12 cellular contexts compared by ENCODE assay signal in the genomic region with DNA sequence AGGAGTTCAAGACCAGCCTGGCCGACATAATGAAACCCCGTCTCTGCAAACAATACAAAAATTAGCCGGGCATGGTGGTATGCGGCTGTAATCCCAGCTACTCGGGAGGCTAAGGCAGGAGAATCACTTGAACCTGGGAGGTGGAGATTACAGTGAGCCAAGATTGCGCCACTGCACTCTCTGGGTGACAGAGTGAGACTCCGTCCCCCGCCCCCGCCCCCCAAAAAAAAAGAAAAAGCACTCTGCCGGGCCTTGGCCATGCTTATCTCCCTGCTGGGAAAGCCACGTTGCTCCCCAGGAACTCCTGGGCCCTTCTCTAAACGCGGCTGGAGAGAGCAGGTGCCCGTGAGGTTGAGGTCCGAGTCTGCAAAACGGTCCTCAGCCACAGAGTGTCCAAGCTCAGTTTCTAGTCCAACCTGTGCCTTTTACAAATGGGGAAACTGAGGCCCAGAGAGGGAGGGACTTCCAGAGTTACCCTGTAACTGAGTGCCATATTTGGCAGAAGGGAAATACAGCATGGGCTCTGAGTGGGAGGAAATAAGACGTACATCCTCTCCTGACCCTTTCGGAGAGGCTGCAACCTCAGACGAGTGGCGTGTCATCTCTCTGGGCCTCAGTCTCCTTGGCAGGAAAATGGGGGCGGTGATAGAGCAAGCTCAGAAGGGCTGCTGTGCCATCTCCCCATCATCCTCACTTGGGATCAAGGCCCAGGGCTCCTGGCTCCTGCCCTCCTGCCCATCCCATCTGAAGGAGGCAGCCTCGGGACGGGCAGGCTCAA. TPM values are rescaled to one million over a fixed set of nuclear protein-coding genes. Genes with fewer than 3 reads are reported as not detected.
DNase-seq lines count a peak whose midpoint lies in the region; ATAC-seq, FAIRE-seq and TF ChIP-seq lines count a peak whose summit lies in the region.
"Had no signal": no experiment of that assay in that cellular context is flagged by ENCODE, and none has a peak within 500 bp of the region (broad histone marks: within the 10 kb centered on the region; RNA-seq: fewer than 3 reads in every experiment).

No MANE protein-coding gene starts in this region.

- H2AFZ ChIP-seq in IMR-90 (replicated peaks; ENCODE audit: low read length, poor library complexity): no peak overlapping the region
- H2AFZ ChIP-seq in endothelial cell of umbilical vein (ENCODE audit: low read depth, low read length): no peak overlapping the region

- peak overlapping the region; percentile 64 for H3K4ac ChIP-seq in IMR-90 (ENCODE audit: low read depth, low read length)

- dilution Hi-C loops in IMR-90 (cut with HindIII; ENCODE audit: low sequenced_read_pairs, unreplicated experiment): no loop called here
- dilution Hi-C loops in endothelial cell of umbilical vein (cut with MboI; ENCODE audit: extremely low pct_ligation_motif_present, low sequenced_read_pairs): no loop called here

- POLR2A ChIA-PET in IMR-90 (lab: Charles Lee; ENCODE audit: unreplicated experiment): no interaction called here
- POLR2A ChIA-PET in endothelial cell of umbilical vein (lab: Charles Lee): no interaction called here

- no peak for ATAC-seq in CD4-positive, CD25-positive, alpha-beta regulatory T cell (ENCODE audit: low read depth in 2 of 2)
- no peak for ATAC-seq in IMR-90 (ENCODE audit: low read depth)
- no peak for ATAC-seq in GM19328 (IDR thresholded peaks at IDR 0.05; ENCODE audit: unreplicated experiment)
- ATAC-seq in HG03159 (IDR thresholded peaks at IDR 0.05; ENCODE audit: unreplicated experiment): no peak
- ATAC-seq: mucosa of descending colon had no signal

- H4K8ac ChIP-seq in IMR-90 (ENCODE audit: low read depth in 2 of 2, low read length in 2 of 2): peak overlapping the region; percentile 90 to 94; a peak in 2 of 4 replicates

- no peak overlapping the region for H3K56ac ChIP-seq in IMR-90 (ENCODE audit: extremely low read depth, insufficient read depth, low read length)

- H3K9me1 ChIP-seq in IMR-90 (ENCODE audit: insufficient read depth, low read length): peaks cover 47% of the 10 kb centered on the region
- H3K9me1 ChIP-seq in endothelial cell of umbilical vein (replicated peaks; ENCODE audit: control insufficient read depth, extremely low read depth, insufficient read depth, low read length): no peaks in the 10 kb centered on the region

- H2BK120ac ChIP-seq in IMR-90 (ENCODE audit: low read depth, low read length): peak overlapping the region; percentile 39; the same call in 1 of the 2 replicates

- TF ChIP-seq RAD21 in IMR-90 (IDR thresholded peaks at IDR 0.05; ENCODE audit: low read length): no peak

- H3K9ac ChIP-seq in IMR-90 (ENCODE audit: low read depth, low read length) (no peak overlapping the region), endothelial cell of umbilical vein (replicated peaks; ENCODE audit: extremely low read depth, insufficient read depth, low read length) (no peak overlapping the region)

- peak overlapping the region; percentile 99; the same call in 1 of the 2 replicates for H3K14ac ChIP-seq in IMR-90 (replicated peaks; ENCODE audit: low read depth, low read length)

- H2BK5ac ChIP-seq in IMR-90 (ENCODE audit: low read depth, low read length, poor library complexity, severe bottlenecking): peak overlapping the region; percentile 99

- H3K36me3 ChIP-seq in CD4-positive, CD25-positive, alpha-beta regulatory T cell (ENCODE audit: control insufficient read depth, insufficient read depth, low read length): peaks cover 59% of the 10 kb centered on the region
- peaks cover 37% of the 10 kb centered on the region for H3K36me3 ChIP-seq in IMR-90 (ENCODE audit: control insufficient read depth, insufficient read depth, low read length)
- H3K36me3 ChIP-seq in endothelial cell of umbilical vein (ENCODE audit: control insufficient read depth in 2 of 2, extremely low read depth in 1 of 2, insufficient read depth in 2 of 2, low read length in 2 of 2): peaks cover 18 to 33% of the 10 kb centered on the region in 2 experiments
- peaks cover 0 to 95% (median 38%) of the 10 kb centered on the region in 6 donors for H3K36me3 ChIP-seq in spleen

- H3K27me3 Mint-ChIP-seq in CD4-positive, CD25-positive, alpha-beta regulatory T cell: no peaks in the 10 kb centered on the region

- DNase-seq in CD4-positive, CD25-positive, alpha-beta regulatory T cell: no peak
- no peak for DNase-seq in IMR-90
- DNase-seq in endothelial cell of umbilical vein (ENCODE audit: low read depth, low spot score): no peak
- no peak for DNase-seq in spleen
- no peak for DNase-seq in DMS79 (lab: John Stamatoyannopoulos, UW)
- DNase-seq: mucosa of descending colon; NCI-H1417; stimulated activated CD4-positive, alpha-beta T cell treated with anti-CD3 and anti-CD28 coated beads, Interleukin-1b, Interleukin-23, amount 100 ng/mL, for 48 hours had no signal

- H3K4me2 ChIP-seq in IMR-90 (ENCODE audit: low read depth, low read length) (no peak overlapping the region), endothelial cell of umbilical vein (ENCODE audit: insufficient read depth, low read length) (no peak overlapping the region)

- no peak overlapping the region for H2AK9ac ChIP-seq in IMR-90 (replicated peaks; ENCODE audit: low read depth, low read length, poor library complexity)

- H2BK20ac ChIP-seq in IMR-90 (ENCODE audit: low read depth, low read length): peak overlapping the region; percentile 44

- H4K20me1 ChIP-seq in IMR-90 (ENCODE audit: insufficient read depth, low read length) (no peaks in the 10 kb centered on the region; the same call in none of the 2 replicates), endothelial cell of umbilical vein (replicated peaks; ENCODE audit: control insufficient read depth, extremely low read depth, insufficient read depth, low read length) (no peaks in the 10 kb centered on the region)

- in situ Hi-C loops in IMR-90 (cut with MboI; ENCODE audit: low sequenced_read_pairs): no loop called here

- peaks cover 27% of the 10 kb centered on the region for H3K36me3 Mint-ChIP-seq in CD4-positive, CD25-positive, alpha-beta regulatory T cell

- peaks cover 37 to 92% of the 10 kb centered on the region in 2 experiments; a peak in 3 of 4 replicates for H3K79me1 ChIP-seq in IMR-90 (ENCODE audit: low read depth in 1 of 2, low read length in 2 of 2)

- FAIRE-seq in endothelial cell of umbilical vein (lab: Jason Lieb, UNC): no peak
- FAIRE-seq: bronchial epithelial cell had no signal

- no peak overlapping the region for H3K4me3 Mint-ChIP-seq in CD4-positive, CD25-positive, alpha-beta regulatory T cell

- no peak overlapping the region for H2BK15ac ChIP-seq in IMR-90 (ENCODE audit: low read depth, low read length)

- TF ChIP-seq CTCF in IMR-90 (conservative IDR thresholded peaks at IDR 0.05; ENCODE audit: low read depth, low read length): no peak
- no peak for TF ChIP-seq CTCF in endothelial cell of umbilical vein (IDR thresholded peaks at IDR 0.05; ENCODE audit: extremely low read depth in 1 of 2, insufficient read depth in 1 of 2, low read depth in 1 of 2, low read length in 2 of 2)
- TF ChIP-seq CTCF in spleen (IDR thresholded peaks at IDR 0.05 in 8 of 11, conservative IDR thresholded peaks at IDR 0.05 in 3 of 11): no peak

- no peak overlapping the region for H3K4me3 ChIP-seq in CD4-positive, CD25-positive, alpha-beta regulatory T cell (ENCODE audit: low read depth, low read length)
- H3K4me3 ChIP-seq in IMR-90 (ENCODE audit: insufficient read depth, low read depth, low read length): no peak overlapping the region
- no peak overlapping the region for H3K4me3 ChIP-seq in endothelial cell of umbilical vein (replicated peaks in 1 of 3; ENCODE audit: insufficient read depth in 1 of 3, low read depth in 1 of 3, low read length in 3 of 3)
- no peak overlapping the region for H3K4me3 ChIP-seq in spleen
- H3K4me3 ChIP-seq: mucosa of descending colon had no signal

- peak overlapping the region; percentile 96 for H2AK5ac ChIP-seq in IMR-90 (ENCODE audit: low read depth, low read length)

- no peak overlapping the region for H3K18ac ChIP-seq in IMR-90 (ENCODE audit: low read depth, low read length)

- CTCF ChIA-PET in IMR-90 (lab: Yijun Ruan, JAX): no interaction called here
- CTCF ChIA-PET in endothelial cell of umbilical vein (lab: Charles Lee): interaction anchor here (0.6 to 1.3 kb wide), 2 partner anchors 14 to 39 kb away, joined by 3 to 4 read pairs; no protein-coding TSS in a partner anchor

- peaks cover 0 to 59% (median 19%) of the 10 kb centered on the region in 4 donors for H3K4me1 Mint-ChIP-seq in CD4-positive, CD25-positive, alpha-beta regulatory T cell

- intact Hi-C loops in IMR-90 (cut with micrococcal nuclease): no loop called here
- intact Hi-C loops in endothelial cell of umbilical vein (cut with micrococcal nuclease): no loop called here
- intact Hi-C loops in spleen (cut with DNase I; ENCODE audit: low total_unique reads): no loop called here

- peaks cover 58% of the 10 kb centered on the region for H3K79me2 ChIP-seq in endothelial cell of umbilical vein (ENCODE audit: control insufficient read depth, insufficient read depth, low read length)

- no peaks in the 10 kb centered on the region for H3K9me3 ChIP-seq in CD4-positive, CD25-positive, alpha-beta regulatory T cell (ENCODE audit: control insufficient read depth in 2 of 2, low read length in 2 of 2)
- no peaks in the 10 kb centered on the region for H3K9me3 ChIP-seq in IMR-90 (ENCODE audit: control insufficient read depth, insufficient read depth, low read length)
- no peaks in the 10 kb centered on the region for H3K9me3 ChIP-seq in endothelial cell of umbilical vein (replicated peaks; ENCODE audit: control insufficient read depth, insufficient read depth, low read length)
- no peaks in the 10 kb centered on the region for H3K9me3 ChIP-seq in spleen
- H3K9me3 ChIP-seq: mucosa of descending colon had no signal

- peaks cover 32% of the 10 kb centered on the region for H3K4me1 ChIP-seq in CD4-positive, CD25-positive, alpha-beta regulatory T cell (ENCODE audit: control insufficient read depth, insufficient read depth, low read length, poor library complexity, severe bottlenecking)
- peaks cover 31% of the 10 kb centered on the region for H3K4me1 ChIP-seq in IMR-90 (ENCODE audit: control insufficient read depth, insufficient read depth, low read length)
- peaks cover 73% of the 10 kb centered on the region for H3K4me1 ChIP-seq in endothelial cell of umbilical vein (ENCODE audit: control insufficient read depth, extremely low read depth, insufficient read depth, low read length)
- peaks cover 28 to 96% (median 66%) of the 10 kb centered on the region in 6 donors for H3K4me1 ChIP-seq in spleen

- H3K27me3 ChIP-seq in CD4-positive, CD25-positive, alpha-beta regulatory T cell (ENCODE audit: control insufficient read depth, insufficient read depth, low read length): no peaks in the 10 kb centered on the region
- H3K27me3 ChIP-seq in IMR-90 (ENCODE audit: control insufficient read depth, insufficient read depth, low read length) (no peaks in the 10 kb centered on the region), endothelial cell of umbilical vein (ENCODE audit: control insufficient read depth in 2 of 2, insufficient read depth in 2 of 2, low read length in 2 of 2) (no peaks in the 10 kb centered on the region), spleen (replicated peaks in 1 of 7) (no peaks in the 10 kb centered on the region)

- peak overlapping the region; percentile 25 to 92 (median 69) for H3K27ac Mint-ChIP-seq in CD4-positive, CD25-positive, alpha-beta regulatory T cell

- BruUV-seq in IMR-90 (replicated peaks; lab: Mats Ljungman, UMichigan) (no TSS peak), endothelial cell of umbilical vein (replicated peaks; lab: Mats Ljungman, UMichigan) (no TSS peak)

- peak overlapping the region; percentile 98; the same call in 1 of the 2 replicates for H4K91ac ChIP-seq in IMR-90 (ENCODE audit: insufficient read depth, low read depth, low read length)

- H3K23ac ChIP-seq in IMR-90 (ENCODE audit: low read depth, low read length): no peak overlapping the region

- TF ChIP-seq POLR2A in IMR-90 (IDR thresholded peaks at IDR 0.05; ENCODE audit: low read depth, low read length) (no peak), endothelial cell of umbilical vein (IDR thresholded peaks at IDR 0.05; ENCODE audit: low read depth, low read length) (no peak), spleen (IDR thresholded peaks at IDR 0.05) (no peak)

- WGBS in IMR-90 (ENCODE audit: extremely low coverage in 2 of 2, insufficient read length in 1 of 2), 2 experiments: 84% methylated on average over 14 of the region's 23 CpGs; no CpG with 5 or more reads in 1 of the 2 experiments
- WGBS in spleen, 5 donors: 68 to 82% (median 76%) methylated on average over 23 of the region's 23 CpGs

- H3K9me3 Mint-ChIP-seq in CD4-positive, CD25-positive, alpha-beta regulatory T cell: peaks cover 0 to 2% (median 0%) of the 10 kb centered on the region in 7 donors

- H3K27ac ChIP-seq in CD4-positive, CD25-positive, alpha-beta regulatory T cell (ENCODE audit: insufficient read depth, low read length, poor library complexity, severe bottlenecking): no peak overlapping the region
- H3K27ac ChIP-seq in IMR-90 (ENCODE audit: insufficient read depth, low read length): no peak overlapping the region; the same call in 1 of the 2 replicates
- H3K27ac ChIP-seq in endothelial cell of umbilical vein (ENCODE audit: insufficient read depth, low read depth, low read length): peak overlapping the region; percentile 94
- H3K27ac ChIP-seq in spleen: peak overlapping the region in 5 of 8 donors; percentile 67 to 77 (median 75)

- H4K5ac ChIP-seq in IMR-90 (ENCODE audit: low read depth, low read length): no peak overlapping the region; the same call in 1 of the 2 replicates

RNA-seq across cellular contexts. Expression of gene PHYHD1, which starts 6.6 kb away (rescaled TPM):
- 0.52 TPM for total RNA-seq in CD4-positive, CD25-positive, alpha-beta regulatory T cell
- under 1 TPM in 2 of 4 donors, not detected in 2; 0.40 to 0.60 TPM for polyA plus RNA-seq in CD4-positive, CD25-positive, alpha-beta regulatory T cell
- total RNA-seq in IMR-90 (2012; rRNA removed): 2.2 and 3.3 TPM in 2 replicates
- polyA plus RNA-seq in IMR-90 (2012; rRNA removed): 8.4 and 10.0 TPM in 2 replicates
- 4.2 and 8.4 TPM in 2 replicates for polyA plus RNA-seq in IMR-90 (2012; cell fraction: cytosol; rRNA removed)
- 18.1 and 18.9 TPM in 2 replicates for polyA plus RNA-seq in IMR-90 (2012; cell fraction: nucleus; rRNA removed; ENCODE audit: low replicate concordance)
- total RNA-seq in endothelial cell of umbilical vein: 0.30 and 1.8 TPM in 2 replicates
- 1.1 and 1.8 TPM in 2 replicates for polyA plus RNA-seq in endothelial cell of umbilical vein
- 0.77 and 1.2 TPM in 2 replicates for polyA plus RNA-seq in endothelial cell of umbilical vein (2011; cell fraction: cytosol; rRNA removed)
- polyA plus RNA-seq in endothelial cell of umbilical vein (2011; cell fraction: nucleus; rRNA removed): 2.7 and 3.0 TPM in 2 replicates
- not detected in 2 replicates for polyA plus RNA-seq in endothelial cell of umbilical vein (2012)
- 0.28 and 1.3 TPM in 2 replicates for polyA minus RNA-seq in endothelial cell of umbilical vein
- not detected for polyA minus RNA-seq in endothelial cell of umbilical vein (2011; cell fraction: cytosol; rRNA and poly(A)+ RNA removed)
- 1.6 and 1.7 TPM in 2 replicates for polyA minus RNA-seq in endothelial cell of umbilical vein (2011; cell fraction: nucleus; rRNA and poly(A)+ RNA removed)
- total RNA-seq in spleen: 10 to 100 TPM in 5 of 7 donors, 1 to 10 TPM in 2; 7.2 to 22.3 (median 10.9) TPM
- 10 to 100 TPM; 12.0 to 13.2 (median 13.2) TPM for polyA plus RNA-seq in spleen
- total RNA-seq: NCI-H460 had no signal

RNA-seq across cellular contexts. Expression of gene LRRC8A, which starts 32.3 kb away (rescaled TPM):
- total RNA-seq in CD4-positive, CD25-positive, alpha-beta regulatory T cell: 39.7 TPM
- polyA plus RNA-seq in CD4-positive, CD25-positive, alpha-beta regulatory T cell: 10 to 100 TPM; 29.3 to 35.0 (median 31.3) TPM
- total RNA-seq in IMR-90 (2012; rRNA removed) (42.8 and 45.8 TPM in 2 replicates), endothelial cell of umbilical vein (99.6 and 126 TPM in 2 replicates), spleen (10 to 100 TPM; 22.8 to 59.0 (median 39.1) TPM)
- polyA plus RNA-seq in IMR-90 (2012; rRNA removed) (60.9 and 71.7 TPM in 2 replicates), endothelial cell of umbilical vein (129 and 134 TPM in 2 replicates), spleen (10 to 100 TPM in 1 of 3 donors, 1 to 10 TPM in 2; 3.5 to 10.3 (median 5.8) TPM)
- 41.2 and 75.7 TPM in 2 replicates for polyA plus RNA-seq in IMR-90 (2012; cell fraction: cytosol; rRNA removed)
- polyA plus RNA-seq in IMR-90 (2012; cell fraction: nucleus; rRNA removed; ENCODE audit: low replicate concordance): 27.5 and 49.9 TPM in 2 replicates
- 114 TPM in 2 replicates for polyA plus RNA-seq in endothelial cell of umbilical vein (2011; cell fraction: cytosol; rRNA removed)
- 66.6 and 67.7 TPM in 2 replicates for polyA plus RNA-seq in endothelial cell of umbilical vein (2011; cell fraction: nucleus; rRNA removed)
- polyA plus RNA-seq in endothelial cell of umbilical vein (2012): 82.3 and 108 TPM in 2 replicates
- polyA minus RNA-seq in endothelial cell of umbilical vein: 179 and 186 TPM in 2 replicates
- 21.5 TPM for polyA minus RNA-seq in endothelial cell of umbilical vein (2011; cell fraction: cytosol; rRNA and poly(A)+ RNA removed)
- 55.5 and 56.5 TPM in 2 replicates for polyA minus RNA-seq in endothelial cell of umbilical vein (2011; cell fraction: nucleus; rRNA and poly(A)+ RNA removed)

RNA-seq across cellular contexts. Expression of gene KYAT1, which starts 32.4 kb away (rescaled TPM):
- 8.2 TPM for total RNA-seq in CD4-positive, CD25-positive, alpha-beta regulatory T cell
- polyA plus RNA-seq in CD4-positive, CD25-positive, alpha-beta regulatory T cell: 10 to 100 TPM; 11.3 to 15.7 (median 11.6) TPM
- 5.8 and 6.8 TPM in 2 replicates for total RNA-seq in IMR-90 (2012; rRNA removed)
- polyA plus RNA-seq in IMR-90 (2012; rRNA removed): 8.8 and 9.5 TPM in 2 replicates
- 6.3 and 7.8 TPM in 2 replicates for polyA plus RNA-seq in IMR-90 (2012; cell fraction: cytosol; rRNA removed)
- polyA plus RNA-seq in IMR-90 (2012; cell fraction: nucleus; rRNA removed; ENCODE audit: low replicate concordance): 23.1 and 33.9 TPM in 2 replicates
- total RNA-seq in endothelial cell of umbilical vein: 7.2 and 8.0 TPM in 2 replicates
- polyA plus RNA-seq in endothelial cell of umbilical vein: 9.6 and 10.3 TPM in 2 replicates
- 6.9 and 7.2 TPM in 2 replicates for polyA plus RNA-seq in endothelial cell of umbilical vein (2011; cell fraction: cytosol; rRNA removed)
- polyA plus RNA-seq in endothelial cell of umbilical vein (2011; cell fraction: nucleus; rRNA removed): 27.0 and 28.9 TPM in 2 replicates
- polyA plus RNA-seq in endothelial cell of umbilical vein (2012): 5.8 and 8.3 TPM in 2 replicates
- polyA minus RNA-seq in endothelial cell of umbilical vein: 6.1 and 8.5 TPM in 2 replicates
- 11.5 TPM for polyA minus RNA-seq in endothelial cell of umbilical vein (2011; cell fraction: cytosol; rRNA and poly(A)+ RNA removed)
- 5.9 and 7.1 TPM in 2 replicates for polyA minus RNA-seq in endothelial cell of umbilical vein (2011; cell fraction: nucleus; rRNA and poly(A)+ RNA removed)
- total RNA-seq in spleen: 1 to 10 TPM; 4.7 to 8.7 (median 6.4) TPM
- polyA plus RNA-seq in spleen: 10 to 100 TPM in 1 of 3 donors, 1 to 10 TPM in 2; 6.6 to 19.9 (median 7.9) TPM

RNA-seq across cellular contexts. Expression of gene DOLK, which starts 33.2 kb away (rescaled TPM):
- 6.1 TPM for total RNA-seq in CD4-positive, CD25-positive, alpha-beta regulatory T cell
- 10 to 100 TPM in 2 of 4 donors, 1 to 10 TPM in 2; 7.6 to 12.3 (median 9.7) TPM for polyA plus RNA-seq in CD4-positive, CD25-positive, alpha-beta regulatory T cell
- total RNA-seq in IMR-90 (2012; rRNA removed): 26.4 and 30.8 TPM in 2 replicates
- polyA plus RNA-seq in IMR-90 (2012; rRNA removed): 23.2 and 25.4 TPM in 2 replicates
- 17.5 and 30.4 TPM in 2 replicates for polyA plus RNA-seq in IMR-90 (2012; cell fraction: cytosol; rRNA removed)
- polyA plus RNA-seq in IMR-90 (2012; cell fraction: nucleus; rRNA removed; ENCODE audit: low replicate concordance): 9.8 and 10.4 TPM in 2 replicates
- 18.8 and 22.3 TPM in 2 replicates for total RNA-seq in endothelial cell of umbilical vein
- 59.8 and 71.6 TPM in 2 replicates for polyA plus RNA-seq in endothelial cell of umbilical vein
- polyA plus RNA-seq in endothelial cell of umbilical vein (2011; cell fraction: cytosol; rRNA removed): 26.2 and 27.5 TPM in 2 replicates
- 13.3 and 13.6 TPM in 2 replicates for polyA plus RNA-seq in endothelial cell of umbilical vein (2011; cell fraction: nucleus; rRNA removed)
- 22.6 and 24.8 TPM in 2 replicates for polyA plus RNA-seq in endothelial cell of umbilical vein (2012)
- polyA minus RNA-seq in endothelial cell of umbilical vein: 68.3 and 77.7 TPM in 2 replicates
- 17.3 TPM for polyA minus RNA-seq in endothelial cell of umbilical vein (2011; cell fraction: cytosol; rRNA and poly(A)+ RNA removed)
- polyA minus RNA-seq in endothelial cell of umbilical vein (2011; cell fraction: nucleus; rRNA and poly(A)+ RNA removed): 15.5 and 18.1 TPM in 2 replicates
- 10 to 100 TPM in 5 of 7 donors, 1 to 10 TPM in 2; 8.0 to 16.3 (median 12.6) TPM for total RNA-seq in spleen
- polyA plus RNA-seq in spleen: 1 to 10 TPM; 5.3 to 8.4 (median 6.5) TPM

RNA-seq across cellular contexts. Expression of gene NUP188, which starts 33.3 kb away (rescaled TPM):
- 74.3 TPM for total RNA-seq in CD4-positive, CD25-positive, alpha-beta regulatory T cell
- 10 to 100 TPM; 20.8 to 23.4 (median 21.8) TPM for polyA plus RNA-seq in CD4-positive, CD25-positive, alpha-beta regulatory T cell
- total RNA-seq in IMR-90 (2012; rRNA removed): 52.5 and 59.1 TPM in 2 replicates
- 53.0 and 57.0 TPM in 2 replicates for polyA plus RNA-seq in IMR-90 (2012; rRNA removed)
- polyA plus RNA-seq in IMR-90 (2012; cell fraction: cytosol; rRNA removed): 30.5 and 31.3 TPM in 2 replicates
- 48.5 and 87.0 TPM in 2 replicates for polyA plus RNA-seq in IMR-90 (2012; cell fraction: nucleus; rRNA removed; ENCODE audit: low replicate concordance)
- 62.1 and 66.2 TPM in 2 replicates for total RNA-seq in endothelial cell of umbilical vein
- polyA plus RNA-seq in endothelial cell of umbilical vein: 62.7 TPM in 2 replicates
- polyA plus RNA-seq in endothelial cell of umbilical vein (2011; cell fraction: cytosol; rRNA removed): 46.2 and 57.1 TPM in 2 replicates
- 105 and 115 TPM in 2 replicates for polyA plus RNA-seq in endothelial cell of umbilical vein (2011; cell fraction: nucleus; rRNA removed)
- 43.7 and 48.4 TPM in 2 replicates for polyA plus RNA-seq in endothelial cell of umbilical vein (2012)
- polyA minus RNA-seq in endothelial cell of umbilical vein: 198 and 201 TPM in 2 replicates
- 180 TPM for polyA minus RNA-seq in endothelial cell of umbilical vein (2011; cell fraction: cytosol; rRNA and poly(A)+ RNA removed)
- 102 and 120 TPM in 2 replicates for polyA minus RNA-seq in endothelial cell of umbilical vein (2011; cell fraction: nucleus; rRNA and poly(A)+ RNA removed)
- total RNA-seq in spleen: 10 to 100 TPM; 44.2 to 72.5 (median 58.7) TPM
- polyA plus RNA-seq in spleen: 10 to 100 TPM; 11.0 to 16.4 (median 11.1) TPM

Comparison
In these comparisons a context has a peak if more than half of its experiments do, and no peak if none do; other contexts are left out.
1. H3K27ac ChIP-seq: peak in endothelial cell of umbilical vein (single experiment) and spleen (5 of 8); none in CD4-positive, CD25-positive, alpha-beta regulatory T cell (single experiment) and IMR-90 (single experiment).